ENCODE assay signal across 8 cellular contexts in genomic region chr1:44294588-44295007, GRCh38.
A peak's percentile ranks its signal among the peaks of the same experiment; 100 is the strongest.
DNase-seq lines count a peak whose midpoint lies in the region; ATAC-seq and TF ChIP-seq lines count a peak whose summit lies in the region.

No MANE protein-coding gene starts in this region.

- TF ChIP-seq RAD21 in HCT116 (IDR thresholded peaks at IDR 0.05; ENCODE audit: low read depth) = peak; percentile 52

- peak; percentile 78 for ATAC-seq in HCT116
- ATAC-seq in GM18505 (IDR thresholded peaks at IDR 0.05; ENCODE audit: unreplicated experiment) = no peak
- no peak for ATAC-seq in stimulated activated memory B cell treated with anti-CD40 and anti-IgM and Interleukin-4, amounts not matched to agents 10 μg/mL and 1 μg/mL and 100 μg/mL, for 72 hours
- ATAC-seq in CD4-positive, alpha-beta T cell (ENCODE audit: poor library complexity) = no peak

- no peak overlapping the region for H3K4me3 Mint-ChIP-seq in stimulated activated memory B cell treated with anti-CD40 and anti-IgM and Interleukin-4, amounts not matched to agents 10 μg/mL and 1 μg/mL and 100 μg/mL, for 72 hours
- no peak overlapping the region for H3K4me3 Mint-ChIP-seq in CD4-positive, alpha-beta T cell

- no peak for TF ChIP-seq POLR2A in HCT116 (IDR thresholded peaks at IDR 0.05; ENCODE audit: borderline replicate concordance, extremely low read depth, insufficient read depth, insufficient read length)
- TF ChIP-seq POLR2A in GM18505 (IDR thresholded peaks at IDR 0.05; ENCODE audit: borderline replicate concordance, extremely low read depth, insufficient read depth, insufficient read length) = no peak

- H3K4me3 ChIP-seq in HCT116 (replicated peaks in 1 of 2; ENCODE audit: low read depth in 1 of 2, low read length in 2 of 2) (no peak overlapping the region), left ventricle myocardium inferior (no peak overlapping the region)

- no peaks in the 10 kb centered on the region for H3K4me1 ChIP-seq in HCT116 (ENCODE audit: control insufficient read depth in 1 of 2, insufficient read depth in 2 of 2, low read length in 2 of 2)
- H3K4me1 ChIP-seq in left ventricle myocardium inferior = peaks cover 18% of the 10 kb centered on the region

- no peaks in the 10 kb centered on the region for H3K9me3 Mint-ChIP-seq in stimulated activated memory B cell treated with anti-CD40 and anti-IgM and Interleukin-4, amounts not matched to agents 10 μg/mL and 1 μg/mL and 100 μg/mL, for 72 hours
- H3K9me3 Mint-ChIP-seq in CD4-positive, alpha-beta T cell = no peaks in the 10 kb centered on the region

- POLR2A ChIA-PET in HCT116 (lab: Charles Lee) = no interaction called here
- POLR2A ChIA-PET in CD4-positive, alpha-beta T cell (lab: Charles Lee) = interaction anchor here (1.4 kb wide), 1 partner anchor 11 kb away, joined by 7 read pairs; no protein-coding TSS in a partner anchor

- no peaks in the 10 kb centered on the region for H3K27me3 Mint-ChIP-seq in stimulated activated memory B cell treated with anti-CD40 and anti-IgM and Interleukin-4, amounts not matched to agents 10 μg/mL and 1 μg/mL and 100 μg/mL, for 72 hours
- no peaks in the 10 kb centered on the region for H3K27me3 Mint-ChIP-seq in CD4-positive, alpha-beta T cell

- no peaks in the 10 kb centered on the region for H3K79me2 ChIP-seq in HCT116 (ENCODE audit: insufficient read depth, low read length)

- no peak overlapping the region for H3K4me2 ChIP-seq in HCT116 (ENCODE audit: low read length)

- no peaks in the 10 kb centered on the region for H4K20me1 ChIP-seq in HCT116 (ENCODE audit: insufficient read depth)

- H3K27ac ChIP-seq in HCT116 (ENCODE audit: low read depth, low read length) (no peak overlapping the region), left ventricle myocardium inferior (replicated peaks) (no peak overlapping the region)
- no peak overlapping the region for H3K27ac ChIP-seq in CD4-positive, alpha-beta T cell (ENCODE audit: low read depth, low read length)

- no peaks in the 10 kb centered on the region for H3K9me2 ChIP-seq in HCT116 (ENCODE audit: insufficient read depth)

- no peaks in the 10 kb centered on the region for H3K9me3 ChIP-seq in HCT116 (ENCODE audit: control insufficient read depth in 1 of 2, insufficient read depth in 1 of 2, low read depth in 1 of 2, low read length in 2 of 2)
- H3K9me3 ChIP-seq in left ventricle myocardium inferior (replicated peaks) = no peaks in the 10 kb centered on the region
- H3K9me3 ChIP-seq in CD4-positive, alpha-beta T cell (ENCODE audit: control insufficient read depth, low read length) = no peaks in the 10 kb centered on the region

- DNase-seq in HCT116 (ENCODE audit: low read depth, low spot score) (peak; percentile 2), SHP77 treated with DMSO at 0.1 percent for 48 hours (lab: John Stamatoyannopoulos, UW) (peak; percentile 32), left ventricle myocardium inferior (no peak), stromal cell of bone marrow (ENCODE audit: low read depth) (peak; percentile 97), NCI-H1436 (lab: John Stamatoyannopoulos, UW) (no peak)
- DNase-seq in CD4-positive, alpha-beta T cell = no peak

- no peak overlapping the region for H3K9ac ChIP-seq in HCT116 (ENCODE audit: low read length)

- RAD21 ChIA-PET in HCT116 (lab: Charles Lee; ENCODE audit: low non-redundant PET in 1 of 2, low total read pairs in 2 of 2, uncharacterized antibody in 2 of 2, unreplicated experiment in 2 of 2) = interaction anchor here in 1 of 2 experiments (0.7 kb wide), 1 partner anchor 348 kb away, joined by 3 read pairs; no protein-coding TSS in a partner anchor

- intact Hi-C loops in HCT116 (cut with micrococcal nuclease) (no loop called here), left ventricle myocardium inferior (cut with micrococcal nuclease) (no loop called here)
- intact Hi-C loops in CD4-positive, alpha-beta T cell (cut with DNase I, micrococcal nuclease) = no loop called here

- peak; percentile 20 to 35 (median 27); a peak in 4 of 6 replicates for TF ChIP-seq CTCF in HCT116 (IDR thresholded peaks at IDR 0.05 in 2 of 3, conservative IDR thresholded peaks at IDR 0.05 in 1 of 3; ENCODE audit: borderline replicate concordance in 1 of 3, insufficient read depth in 1 of 3, low read depth in 2 of 3, low read length in 2 of 3)
- TF ChIP-seq CTCF in left ventricle myocardium inferior (IDR thresholded peaks at IDR 0.05; ENCODE audit: borderline replicate concordance) = peak; percentile 26
- TF ChIP-seq CTCF in CD4-positive, alpha-beta T cell (IDR thresholded peaks at IDR 0.05) = no peak

- no peak overlapping the region for H2AFZ ChIP-seq in HCT116 (ENCODE audit: low read depth, low read length, poor library complexity, severe bottlenecking)

- H3K4me1 Mint-ChIP-seq in stimulated activated memory B cell treated with anti-CD40 and anti-IgM and Interleukin-4, amounts not matched to agents 10 μg/mL and 1 μg/mL and 100 μg/mL, for 72 hours = no peaks in the 10 kb centered on the region
- no peaks in the 10 kb centered on the region for H3K4me1 Mint-ChIP-seq in CD4-positive, alpha-beta T cell (ENCODE audit: low read depth)

- H3K27me3 ChIP-seq in HCT116 (ENCODE audit: insufficient read depth, low read length) = no peaks in the 10 kb centered on the region
- no peaks in the 10 kb centered on the region for H3K27me3 ChIP-seq in left ventricle myocardium inferior (ENCODE audit: low read depth)
- H3K27me3 ChIP-seq in CD4-positive, alpha-beta T cell (ENCODE audit: control insufficient read depth, insufficient read depth, low read length) = no peaks in the 10 kb centered on the region

- peaks cover 5 to 8% of the 10 kb centered on the region in 2 experiments; a peak in 3 of 4 replicates for H3K36me3 ChIP-seq in HCT116 (ENCODE audit: control insufficient read depth in 1 of 2, insufficient read depth in 2 of 2, low read length in 2 of 2)
- peaks cover 46% of the 10 kb centered on the region for H3K36me3 ChIP-seq in left ventricle myocardium inferior

- H3K36me3 Mint-ChIP-seq in stimulated activated memory B cell treated with anti-CD40 and anti-IgM and Interleukin-4, amounts not matched to agents 10 μg/mL and 1 μg/mL and 100 μg/mL, for 72 hours = peaks cover 80% of the 10 kb centered on the region
- peaks cover 79% of the 10 kb centered on the region for H3K36me3 Mint-ChIP-seq in CD4-positive, alpha-beta T cell (ENCODE audit: low read depth)

- no TSS peak for BruUV-seq in HCT116 (replicated peaks; lab: Mats Ljungman, UMichigan)

- no peak overlapping the region for H3K27ac Mint-ChIP-seq in stimulated activated memory B cell treated with anti-CD40 and anti-IgM and Interleukin-4, amounts not matched to agents 10 μg/mL and 1 μg/mL and 100 μg/mL, for 72 hours
- H3K27ac Mint-ChIP-seq in CD4-positive, alpha-beta T cell = no peak overlapping the region

- CTCF ChIA-PET in HCT116 (lab: Charles Lee) = no interaction called here
- CTCF ChIA-PET in CD4-positive, alpha-beta T cell (lab: Charles Lee) = no interaction called here

TF ChIP-seq in HCT116, 20 proteins besides CTCF, POLR2A, EP300 and RAD21 (continues in another document):
- no peak for TF ChIP-seq CBX3 (IDR thresholded peaks at IDR 0.05; ENCODE audit: low read depth)
- TF ChIP-seq EZH2phosphoT487 (IDR thresholded peaks at IDR 0.05; ENCODE audit: borderline replicate concordance) = no peak
- no peak for TF ChIP-seq ELF1 (IDR thresholded peaks at IDR 0.05; ENCODE audit: borderline replicate concordance, low read depth)
- no peak for TF ChIP-seq MAX (IDR thresholded peaks at IDR 0.05)
- TF ChIP-seq REST (IDR thresholded peaks at IDR 0.05; ENCODE audit: low read depth) = no peak
- no peak for TF ChIP-seq JUND (IDR thresholded peaks at IDR 0.05)
- TF ChIP-seq CEBPB (IDR thresholded peaks at IDR 0.05; ENCODE audit: low read depth) = no peak
- TF ChIP-seq SRF (IDR thresholded peaks at IDR 0.05; ENCODE audit: low read depth) = no peak
- TF ChIP-seq POLR2AphosphoS5 (IDR thresholded peaks at IDR 0.05; ENCODE audit: low read depth, low read length) = no peak
- no peak for TF ChIP-seq TCF7L2 (IDR thresholded peaks at IDR 0.05; ENCODE audit: borderline replicate concordance, extremely low read depth, insufficient read depth, insufficient read length)

Comparison
In these comparisons a context has a peak if more than half of its experiments do, and no peak if none do; other contexts are left out.
1. DNase-seq: peak in HCT116 (single experiment), SHP77 treated with DMSO at 0.1 percent for 48 hours (single experiment) and stromal cell of bone marrow (single experiment); none in left ventricle myocardium inferior (single experiment), CD4-positive, alpha-beta T cell (0 of 10) and NCI-H1436 (single experiment).